1 cellular context compared by ENCODE assay signal in the genomic region with DNA sequence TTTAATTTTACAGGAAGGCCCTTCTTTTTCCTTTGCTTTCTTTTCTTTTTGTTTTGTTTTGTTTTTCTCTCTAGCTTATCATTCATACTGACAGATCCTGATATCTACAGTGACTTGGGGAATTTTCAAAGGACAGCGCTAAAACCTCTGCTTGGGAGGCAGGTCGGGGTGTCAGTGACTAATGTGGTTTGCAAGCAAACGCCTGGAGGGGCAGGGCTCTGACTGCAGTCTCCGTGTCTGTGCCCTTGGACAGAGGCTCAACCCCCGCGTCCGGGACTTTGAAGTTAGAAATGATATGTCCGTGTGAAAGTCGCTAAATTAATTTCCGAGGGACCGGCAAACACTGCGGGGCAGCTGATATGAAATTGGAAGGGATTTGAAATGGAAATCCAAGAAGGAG.
TF ChIP-seq lines count a peak whose summit lies in the region.

No MANE protein-coding gene starts in this region.

TF ChIP-seq in A549, 52 proteins besides CTCF, POLR2A, EP300 and RAD21 (continued from another document):
- TF ChIP-seq, protein P1, sequence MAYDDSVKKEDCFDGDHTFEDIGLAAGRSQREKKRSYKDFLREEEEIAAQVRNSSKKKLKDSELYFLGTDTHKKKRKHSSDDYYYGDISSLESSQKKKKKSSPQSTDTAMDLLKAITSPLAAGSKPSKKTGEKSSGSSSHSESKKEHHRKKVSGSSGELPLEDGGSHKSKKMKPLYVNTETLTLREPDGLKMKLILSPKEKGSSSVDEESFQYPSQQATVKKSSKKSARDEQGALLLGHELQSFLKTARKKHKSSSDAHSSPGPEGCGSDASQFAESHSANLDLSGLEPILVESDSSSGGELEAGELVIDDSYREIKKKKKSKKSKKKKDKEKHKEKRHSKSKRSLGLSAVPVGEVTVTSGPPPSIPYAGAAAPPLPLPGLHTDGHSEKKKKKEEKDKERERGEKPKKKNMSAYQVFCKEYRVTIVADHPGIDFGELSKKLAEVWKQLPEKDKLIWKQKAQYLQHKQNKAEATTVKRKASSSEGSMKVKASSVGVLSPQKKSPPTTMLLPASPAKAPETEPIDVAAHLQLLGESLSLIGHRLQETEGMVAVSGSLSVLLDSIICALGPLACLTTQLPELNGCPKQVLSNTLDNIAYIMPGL (CRISPR knock-in tag; IDR thresholded peaks at IDR 0.05; ENCODE audit: borderline replicate concordance): no peak
- TF ChIP-seq MYC (IDR thresholded peaks at IDR 0.05; ENCODE audit: borderline replicate concordance, low read length): no peak
- no peak for TF ChIP-seq RNF2 (IDR thresholded peaks at IDR 0.05; ENCODE audit: borderline replicate concordance, low read depth)
- no peak for TF ChIP-seq RFX5 (IDR thresholded peaks at IDR 0.05)
- TF ChIP-seq MAZ (IDR thresholded peaks at IDR 0.05; ENCODE audit: borderline replicate concordance, low read depth, low read length): no peak
- no peak for TF ChIP-seq HEYL (CRISPR knock-in tag; IDR thresholded peaks at IDR 0.05)
- no peak for TF ChIP-seq PHF8 (IDR thresholded peaks at IDR 0.05; ENCODE audit: borderline replicate concordance, low read depth)
- no peak for TF ChIP-seq TP53 (CRISPR knock-in tag; IDR thresholded peaks at IDR 0.05)
- TF ChIP-seq CEBPB (IDR thresholded peaks at IDR 0.05): no peak
